Comparison of ENCODE assay signal across 1 cellular context in the genomic region with DNA sequence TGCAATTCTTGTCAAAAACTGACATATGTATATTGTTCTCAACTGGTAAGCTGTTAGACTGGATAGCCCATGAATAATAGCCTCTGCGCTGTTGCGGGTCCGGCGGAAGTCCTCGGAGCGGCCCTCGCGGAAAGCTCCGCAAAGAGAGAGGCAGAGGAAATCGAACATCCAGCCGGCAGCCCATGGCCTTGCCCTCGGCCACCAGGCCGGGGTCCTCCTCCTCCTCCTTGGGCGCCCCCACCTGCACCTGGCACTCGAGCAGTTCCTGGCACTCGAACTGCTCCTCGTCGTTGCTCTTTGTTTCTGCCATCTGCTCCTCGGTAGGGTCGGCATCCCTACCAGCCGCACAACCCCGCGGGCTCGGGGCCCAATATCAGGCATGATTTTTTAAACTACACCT.
TF ChIP-seq lines count a peak whose summit lies in the region.

No MANE protein-coding gene starts in this region.

TF ChIP-seq in GM23338, 12 proteins besides CTCF, POLR2A, EP300 and RAD21 (continued from another document):
- TF ChIP-seq, protein P1, sequence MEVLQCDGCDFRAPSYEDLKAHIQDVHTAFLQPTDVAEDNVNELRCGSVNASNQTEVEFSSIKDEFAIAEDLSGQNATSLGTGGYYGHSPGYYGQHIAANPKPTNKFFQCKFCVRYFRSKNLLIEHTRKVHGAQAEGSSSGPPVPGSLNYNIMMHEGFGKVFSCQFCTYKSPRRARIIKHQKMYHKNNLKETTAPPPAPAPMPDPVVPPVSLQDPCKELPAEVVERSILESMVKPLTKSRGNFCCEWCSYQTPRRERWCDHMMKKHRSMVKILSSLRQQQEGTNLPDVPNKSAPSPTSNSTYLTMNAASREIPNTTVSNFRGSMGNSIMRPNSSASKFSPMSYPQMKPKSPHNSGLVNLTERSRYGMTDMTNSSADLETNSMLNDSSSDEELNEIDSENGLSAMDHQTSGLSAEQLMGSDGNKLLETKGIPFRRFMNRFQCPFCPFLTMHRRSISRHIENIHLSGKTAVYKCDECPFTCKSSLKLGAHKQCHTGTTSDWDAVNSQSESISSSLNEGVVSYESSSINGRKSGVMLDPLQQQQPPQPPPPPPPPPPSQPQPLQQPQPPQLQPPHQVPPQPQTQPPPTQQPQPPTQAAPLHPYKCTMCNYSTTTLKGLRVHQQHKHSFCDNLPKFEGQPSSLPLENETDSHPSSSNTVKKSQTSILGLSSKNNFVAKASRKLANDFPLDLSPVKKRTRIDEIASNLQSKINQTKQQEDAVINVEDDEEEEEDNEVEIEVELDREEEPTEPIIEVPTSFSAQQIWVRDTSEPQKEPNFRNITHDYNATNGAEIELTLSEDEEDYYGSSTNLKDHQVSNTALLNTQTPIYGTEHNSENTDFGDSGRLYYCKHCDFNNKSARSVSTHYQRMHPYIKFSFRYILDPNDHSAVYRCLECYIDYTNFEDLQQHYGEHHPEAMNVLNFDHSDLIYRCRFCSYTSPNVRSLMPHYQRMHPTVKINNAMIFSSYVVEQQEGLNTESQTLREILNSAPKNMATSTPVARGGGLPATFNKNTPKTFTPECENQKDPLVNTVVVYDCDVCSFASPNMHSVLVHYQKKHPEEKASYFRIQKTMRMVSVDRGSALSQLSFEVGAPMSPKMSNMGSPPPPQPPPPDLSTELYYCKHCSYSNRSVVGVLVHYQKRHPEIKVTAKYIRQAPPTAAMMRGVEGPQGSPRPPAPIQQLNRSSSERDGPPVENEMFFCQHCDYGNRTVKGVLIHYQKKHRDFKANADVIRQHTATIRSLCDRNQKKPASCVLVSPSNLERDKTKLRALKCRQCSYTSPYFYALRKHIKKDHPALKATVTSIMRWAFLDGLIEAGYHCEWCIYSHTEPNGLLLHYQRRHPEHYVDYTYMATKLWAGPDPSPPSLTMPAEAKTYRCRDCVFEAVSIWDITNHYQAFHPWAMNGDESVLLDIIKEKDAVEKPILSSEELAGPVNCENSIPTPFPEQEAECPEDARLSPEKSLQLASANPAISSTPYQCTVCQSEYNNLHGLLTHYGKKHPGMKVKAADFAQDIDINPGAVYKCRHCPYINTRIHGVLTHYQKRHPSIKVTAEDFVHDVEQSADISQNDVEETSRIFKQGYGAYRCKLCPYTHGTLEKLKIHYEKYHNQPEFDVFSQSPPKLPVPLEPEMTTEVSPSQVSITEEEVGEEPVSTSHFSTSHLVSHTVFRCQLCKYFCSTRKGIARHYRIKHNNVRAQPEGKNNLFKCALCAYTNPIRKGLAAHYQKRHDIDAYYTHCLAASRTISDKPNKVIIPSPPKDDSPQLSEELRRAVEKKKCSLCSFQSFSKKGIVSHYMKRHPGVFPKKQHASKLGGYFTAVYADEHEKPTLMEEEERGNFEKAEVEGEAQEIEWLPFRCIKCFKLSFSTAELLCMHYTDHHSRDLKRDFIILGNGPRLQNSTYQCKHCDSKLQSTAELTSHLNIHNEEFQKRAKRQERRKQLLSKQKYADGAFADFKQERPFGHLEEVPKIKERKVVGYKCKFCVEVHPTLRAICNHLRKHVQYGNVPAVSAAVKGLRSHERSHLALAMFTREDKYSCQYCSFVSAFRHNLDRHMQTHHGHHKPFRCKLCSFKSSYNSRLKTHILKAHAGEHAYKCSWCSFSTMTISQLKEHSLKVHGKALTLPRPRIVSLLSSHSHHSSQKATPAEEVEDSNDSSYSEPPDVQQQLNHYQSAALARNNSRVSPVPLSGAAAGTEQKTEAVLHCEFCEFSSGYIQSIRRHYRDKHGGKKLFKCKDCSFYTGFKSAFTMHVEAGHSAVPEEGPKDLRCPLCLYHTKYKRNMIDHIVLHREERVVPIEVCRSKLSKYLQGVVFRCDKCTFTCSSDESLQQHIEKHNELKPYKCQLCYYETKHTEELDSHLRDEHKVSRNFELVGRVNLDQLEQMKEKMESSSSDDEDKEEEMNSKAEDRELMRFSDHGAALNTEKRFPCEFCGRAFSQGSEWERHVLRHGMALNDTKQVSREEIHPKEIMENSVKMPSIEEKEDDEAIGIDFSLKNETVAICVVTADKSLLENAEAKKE (CRISPR knock-in tag; IDR thresholded peaks at IDR 0.05): no peak
- TF ChIP-seq STAT1 (IDR thresholded peaks at IDR 0.05; ENCODE audit: unreplicated experiment) (no peak), POLR2AphosphoS5 (IDR thresholded peaks at IDR 0.05; ENCODE audit: low read depth) (no peak), CREB1 (CRISPR knock-in tag; IDR thresholded peaks at IDR 0.05; ENCODE audit: low read depth) (no peak)
- TF ChIP-seq, protein P2, sequence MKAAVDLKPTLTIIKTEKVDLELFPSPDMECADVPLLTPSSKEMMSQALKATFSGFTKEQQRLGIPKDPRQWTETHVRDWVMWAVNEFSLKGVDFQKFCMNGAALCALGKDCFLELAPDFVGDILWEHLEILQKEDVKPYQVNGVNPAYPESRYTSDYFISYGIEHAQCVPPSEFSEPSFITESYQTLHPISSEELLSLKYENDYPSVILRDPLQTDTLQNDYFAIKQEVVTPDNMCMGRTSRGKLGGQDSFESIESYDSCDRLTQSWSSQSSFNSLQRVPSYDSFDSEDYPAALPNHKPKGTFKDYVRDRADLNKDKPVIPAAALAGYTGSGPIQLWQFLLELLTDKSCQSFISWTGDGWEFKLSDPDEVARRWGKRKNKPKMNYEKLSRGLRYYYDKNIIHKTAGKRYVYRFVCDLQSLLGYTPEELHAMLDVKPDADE (IDR thresholded peaks at IDR 0.05): no peak
